8 cellular contexts compared by ENCODE assay signal in genomic region chr1:24221246-24221645, GRCh38.
"Had no signal": no experiment of that assay in that cellular context is flagged by ENCODE, and none has a peak within 500 bp of the region (broad histone marks: within the 10 kb centered on the region; RNA-seq: fewer than 3 reads in every experiment).

No MANE protein-coding gene starts in this region.

- FAIRE-seq: G401.6, GM12878, GM12891, GM12892, GM18507, GM19239 had no signal

- DNase-seq: GDM1, GF-D8 had no signal

- ATAC-seq: GM12878 had no signal

- H3K4me3 ChIP-seq: GM12878 had no signal
